ENCODE assay signal across 1 cellular context in genomic region chr4:101205878-101206277, GRCh38.
TF ChIP-seq lines count a peak whose summit lies in the region.

No MANE protein-coding gene starts in this region.

TF ChIP-seq in IMR-90, 13 proteins besides CTCF, POLR2A, EP300 and RAD21 (continued from another document):
- TF ChIP-seq FOS (IDR thresholded peaks at IDR 0.05; ENCODE audit: low read depth, low read length): no peak
- no peak for TF ChIP-seq MAZ (IDR thresholded peaks at IDR 0.05; ENCODE audit: borderline replicate concordance, low read depth, low read length)
- TF ChIP-seq, protein P1, sequence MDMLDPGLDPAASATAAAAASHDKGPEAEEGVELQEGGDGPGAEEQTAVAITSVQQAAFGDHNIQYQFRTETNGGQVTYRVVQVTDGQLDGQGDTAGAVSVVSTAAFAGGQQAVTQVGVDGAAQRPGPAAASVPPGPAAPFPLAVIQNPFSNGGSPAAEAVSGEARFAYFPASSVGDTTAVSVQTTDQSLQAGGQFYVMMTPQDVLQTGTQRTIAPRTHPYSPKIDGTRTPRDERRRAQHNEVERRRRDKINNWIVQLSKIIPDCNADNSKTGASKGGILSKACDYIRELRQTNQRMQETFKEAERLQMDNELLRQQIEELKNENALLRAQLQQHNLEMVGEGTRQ (IDR thresholded peaks at IDR 0.05; ENCODE audit: low read depth, low read length): no peak
